Comparison of ENCODE assay signal across 9 cellular contexts in the genomic region with DNA sequence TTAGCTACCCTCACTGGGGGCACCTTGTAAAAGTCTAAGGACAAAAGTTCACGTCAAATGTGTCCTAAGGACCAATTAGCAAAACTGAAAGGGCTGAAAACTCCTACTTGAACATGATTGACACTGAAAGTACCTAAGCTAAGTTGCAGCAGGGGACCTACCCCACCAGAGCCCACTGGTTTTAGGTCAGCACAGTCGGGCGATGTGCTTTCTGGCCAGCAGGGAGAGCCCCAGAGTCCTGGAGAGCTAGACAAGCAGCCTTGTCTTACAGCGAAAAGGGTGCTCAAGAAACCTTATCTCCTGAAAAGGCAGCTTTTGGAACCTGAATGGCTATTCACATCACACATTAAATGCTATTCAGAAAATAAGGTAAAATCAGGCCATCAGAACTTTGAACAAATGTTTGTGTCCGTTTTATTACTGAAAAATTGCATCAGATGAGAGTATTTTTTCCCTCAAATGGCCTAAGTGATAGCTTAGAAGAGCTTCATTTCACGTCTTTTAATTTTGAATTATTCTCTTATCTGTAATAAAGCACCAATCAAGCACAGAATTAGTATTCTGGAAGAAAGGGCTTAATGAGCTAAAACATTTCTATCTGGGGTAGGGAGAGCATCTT. TPM values are rescaled to one million over a fixed set of nuclear protein-coding genes. Genes with fewer than 3 reads are reported as not detected.
A peak's percentile ranks its signal among the peaks of the same experiment; 100 is the strongest.
DNase-seq lines count a peak whose midpoint lies in the region; ATAC-seq and TF ChIP-seq lines count a peak whose summit lies in the region.
"Had no signal": no experiment of that assay in that cellular context is flagged by ENCODE, and none has a peak within 500 bp of the region (broad histone marks: within the 10 kb centered on the region; RNA-seq: fewer than 3 reads in every experiment).

No MANE protein-coding gene starts in this region.

- no peaks in the 10 kb centered on the region for H3K27me3 ChIP-seq in DND-41 (ENCODE audit: insufficient read depth, low read length, poor library complexity)
- H3K27me3 ChIP-seq in RWPE2 (ENCODE audit: insufficient read depth, poor library complexity, severe bottlenecking), result peaks cover 7% of the 10 kb centered on the region

- no peak overlapping the region for H3K4me2 ChIP-seq in DND-41 (ENCODE audit: insufficient read depth, low read length)

- H3K4me3 Mint-ChIP-seq in activated naive CD4-positive, alpha-beta T cell treated with anti-CD3 and anti-CD28 coated beads, Interleukin-2, amount 10 ng/mL, durations not matched to agents 7 days and 5 days, result no peak overlapping the region

- POLR2A ChIA-PET in HEK293T (lab: Yijun Ruan, JAX), result no interaction called here

- ATAC-seq in DND-41 (ENCODE audit: insufficient read depth, low read depth) (peak; percentile 58), RWPE2 (ENCODE audit: low read depth) (peak; percentile 72; the same call in 2 of the 3 replicates), HG02588 (IDR thresholded peaks at IDR 0.05; ENCODE audit: unreplicated experiment) (no peak), GM18873 (IDR thresholded peaks at IDR 0.05; ENCODE audit: low FRiP score, unreplicated experiment) (no peak)

- CTCF ChIA-PET in HEK293T (lab: Yijun Ruan, JAX), result interaction anchor here (0.6 to 1.5 kb wide), 8 partner anchors 9 to 397 kb away, joined by 3 to 6 read pairs (median 4); no protein-coding TSS in a partner anchor
- CTCF ChIA-PET in activated naive CD4-positive, alpha-beta T cell treated with anti-CD3 and anti-CD28 coated beads, Interleukin-2, amount 10 ng/mL, durations not matched to agents 7 days and 5 days (lab: Charles Lee), result interaction anchor here (0.7 to 4.2 kb wide), 16 partner anchors 9 to 351 kb away, joined by 3 to 47 read pairs (median 5); no protein-coding TSS in a partner anchor

- peaks cover 13% of the 10 kb centered on the region for H3K9me3 Mint-ChIP-seq in activated naive CD4-positive, alpha-beta T cell treated with anti-CD3 and anti-CD28 coated beads, Interleukin-2, amount 10 ng/mL, durations not matched to agents 7 days and 5 days

- peaks cover 22% of the 10 kb centered on the region for H3K79me2 ChIP-seq in DND-41 (ENCODE audit: insufficient read depth, low read length)

- H3K9ac ChIP-seq in DND-41 (ENCODE audit: low read depth, low read length), result no peak overlapping the region

- H3K4me1 ChIP-seq in DND-41 (ENCODE audit: insufficient read depth, low read length) (peaks cover 35% of the 10 kb centered on the region), RWPE2 (ENCODE audit: insufficient read depth, poor library complexity, severe bottlenecking) (peaks cover 2% of the 10 kb centered on the region)

- H3K27ac ChIP-seq in DND-41 (ENCODE audit: low read length) (no peak overlapping the region), RWPE2 (ENCODE audit: poor library complexity, severe bottlenecking) (no peak overlapping the region)
- H3K27ac ChIP-seq: SK-N-MC had no signal

- H3K4me3 ChIP-seq in DND-41 (ENCODE audit: low read depth in 1 of 2, low read length in 2 of 2) (no peak overlapping the region), RWPE2 (ENCODE audit: severe bottlenecking) (no peak overlapping the region)
- H3K4me3 ChIP-seq: SK-N-MC had no signal

- H3K4me1 Mint-ChIP-seq in activated naive CD4-positive, alpha-beta T cell treated with anti-CD3 and anti-CD28 coated beads, Interleukin-2, amount 10 ng/mL, durations not matched to agents 7 days and 5 days, result peaks cover 44% of the 10 kb centered on the region

- H4K20me1 ChIP-seq in DND-41 (ENCODE audit: insufficient read depth, low read length), result no peaks in the 10 kb centered on the region

- H3K36me3 Mint-ChIP-seq in activated naive CD4-positive, alpha-beta T cell treated with anti-CD3 and anti-CD28 coated beads, Interleukin-2, amount 10 ng/mL, durations not matched to agents 7 days and 5 days, result peaks cover 6% of the 10 kb centered on the region

- peaks cover 26% of the 10 kb centered on the region for H3K27me3 Mint-ChIP-seq in activated naive CD4-positive, alpha-beta T cell treated with anti-CD3 and anti-CD28 coated beads, Interleukin-2, amount 10 ng/mL, durations not matched to agents 7 days and 5 days

- no peak overlapping the region for H3K27ac Mint-ChIP-seq in activated naive CD4-positive, alpha-beta T cell treated with anti-CD3 and anti-CD28 coated beads, Interleukin-2, amount 10 ng/mL, durations not matched to agents 7 days and 5 days

- H3K9me3 ChIP-seq in DND-41 (ENCODE audit: insufficient read depth, low read length, severe bottlenecking) (peaks cover 27% of the 10 kb centered on the region), RWPE2 (ENCODE audit: severe bottlenecking) (no peaks in the 10 kb centered on the region)

- no peaks in the 10 kb centered on the region for H3K36me3 ChIP-seq in DND-41 (ENCODE audit: insufficient read depth, low read length)
- no peaks in the 10 kb centered on the region for H3K36me3 ChIP-seq in RWPE2 (ENCODE audit: low read depth)

- DNase-seq in DND-41, result peak; percentile 73
- DNase-seq in HEK293T (ENCODE audit: extremely low spot score), result peak; percentile 73
- no peak for DNase-seq in RWPE2 (ENCODE audit: low spot score)
- DNase-seq in activated naive CD4-positive, alpha-beta T cell treated with anti-CD3 and anti-CD28 coated beads, Interleukin-2, amount 10 ng/mL, durations not matched to agents 7 days and 5 days, result peak; percentile 77
- DNase-seq in lung microvascular endothelial cell (ENCODE audit: low read depth in 2 of 2), result peak; percentile 36 to 44
- no peak for DNase-seq in NCI-H1105 (lab: John Stamatoyannopoulos, UW)

- H2AFZ ChIP-seq in DND-41 (ENCODE audit: low read depth, low read length), result no peak overlapping the region

- peak; percentile 84 for TF ChIP-seq CTCF in DND-41 (IDR thresholded peaks at IDR 0.05; ENCODE audit: borderline replicate concordance, extremely low read depth, low read length, poor library complexity, severe bottlenecking)
- peak; percentile 63 for TF ChIP-seq CTCF in RWPE2 (IDR thresholded peaks at IDR 0.05; ENCODE audit: poor library complexity, severe bottlenecking)

TF ChIP-seq in HEK293T, 16 proteins besides CTCF, POLR2A, EP300 and RAD21:
- TF ChIP-seq CTBP1 (IDR thresholded peaks at IDR 0.05; ENCODE audit: borderline replicate concordance), result no peak
- TF ChIP-seq, protein P1, sequence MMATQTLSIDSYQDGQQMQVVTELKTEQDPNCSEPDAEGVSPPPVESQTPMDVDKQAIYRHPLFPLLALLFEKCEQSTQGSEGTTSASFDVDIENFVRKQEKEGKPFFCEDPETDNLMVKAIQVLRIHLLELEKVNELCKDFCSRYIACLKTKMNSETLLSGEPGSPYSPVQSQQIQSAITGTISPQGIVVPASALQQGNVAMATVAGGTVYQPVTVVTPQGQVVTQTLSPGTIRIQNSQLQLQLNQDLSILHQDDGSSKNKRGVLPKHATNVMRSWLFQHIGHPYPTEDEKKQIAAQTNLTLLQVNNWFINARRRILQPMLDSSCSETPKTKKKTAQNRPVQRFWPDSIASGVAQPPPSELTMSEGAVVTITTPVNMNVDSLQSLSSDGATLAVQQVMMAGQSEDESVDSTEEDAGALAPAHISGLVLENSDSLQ (IDR thresholded peaks at IDR 0.05), result peak; percentile 29; the same call in 1 of the 2 replicates
TF ChIP-seq in HEK293T: peak in this region for 1.

RNA-seq across cellular contexts. Expression of a gene that starts 52.2 kb away (rescaled TPM):
- total RNA-seq in lung microvascular endothelial cell, result 2.4 and 8.5 TPM in 2 replicates

Comparison
In these comparisons a context has a peak if more than half of its experiments do, and no peak if none do; other contexts are left out.
1. ATAC-seq: peak in DND-41 (single experiment) and RWPE2 (single experiment); none in HG02588 (single experiment) and GM18873 (single experiment).
2. DNase-seq: peak in DND-41 (single experiment), HEK293T (single experiment), activated naive CD4-positive, alpha-beta T cell treated with anti-CD3 and anti-CD28 coated beads, Interleukin-2, amount 10 ng/mL, durations not matched to agents 7 days and 5 days (single experiment) and lung microvascular endothelial cell (2 of 2); none in RWPE2 (single experiment) and NCI-H1105 (single experiment).